In genomic region chr2:12262681-12263436, GRCh38 we compare ENCODE assay signal across 10 cellular contexts.
A peak's percentile ranks its signal among the peaks of the same experiment; 100 is the strongest.
DNase-seq lines count a peak whose midpoint lies in the region; ATAC-seq and TF ChIP-seq lines count a peak whose summit lies in the region.
"Had no signal": no experiment of that assay in that cellular context is flagged by ENCODE, and none has a peak within 500 bp of the region (broad histone marks: within the 10 kb centered on the region; RNA-seq: fewer than 3 reads in every experiment).

No MANE protein-coding gene starts in this region.

- DNase-seq in M059J (ENCODE audit: low read depth) = peak; percentile 68
- peak; percentile 71 to 82 for DNase-seq in cardiac fibroblast (ENCODE audit: low read depth in 2 of 2)
- peak; percentile 41 to 65 (median 60) for DNase-seq in ovary
- no peak for DNase-seq in mesenteric fat pad (ENCODE audit: low spot score)
- DNase-seq in HEK293T (ENCODE audit: extremely low spot score) = no peak
- DNase-seq in D341Med (ENCODE audit: low spot score) = no peak
- DNase-seq: activated naive CD4-positive, alpha-beta T cell treated with anti-CD3 and anti-CD28 coated beads, Interleukin-2, amount 50 U/mL, for 16 hours; trophoblast cell had no signal

- CTCF ChIA-PET in HEK293T (lab: Yijun Ruan, JAX) = interaction anchor here (0.6 kb wide), 1 partner anchor 10 kb away, joined by 3 read pairs; no protein-coding TSS in a partner anchor

- no peaks in the 10 kb centered on the region for H3K36me3 ChIP-seq in ovary

- H3K27me3 ChIP-seq in ovary = no peaks in the 10 kb centered on the region

- H3K4me3 ChIP-seq in cardiac fibroblast (replicated peaks in 1 of 2; ENCODE audit: low read depth in 2 of 2, low read length in 2 of 2) (no peak overlapping the region), ovary (no peak overlapping the region)

- 14 to 18% (median 16%) methylated on average over 2 of the region's 2 CpGs for WGBS in ovary, 3 donors

- TF ChIP-seq CTCF in cardiac fibroblast (IDR thresholded peaks at IDR 0.05; ENCODE audit: low read depth, low read length) (no peak), ovary (IDR thresholded peaks at IDR 0.05) (no peak)

- no peak for TF ChIP-seq POLR2A in ovary (IDR thresholded peaks at IDR 0.05)

- POLR2A ChIA-PET in HEK293T (lab: Yijun Ruan, JAX) = no interaction called here

- peak overlapping the region in 1 of 2 donors; percentile 49 for H3K27ac ChIP-seq in ovary

- H3K9me3 ChIP-seq in ovary = no peaks in the 10 kb centered on the region

- intact Hi-C loops in ovary (cut with DNase I) = no loop called here

- peaks cover 5% of the 10 kb centered on the region for H3K4me1 ChIP-seq in ovary (ENCODE audit: insufficient read depth)

- ATAC-seq in GM21717 (IDR thresholded peaks at IDR 0.05; ENCODE audit: unreplicated experiment) (peak; percentile 52), GM21423 (IDR thresholded peaks at IDR 0.05; ENCODE audit: unreplicated experiment) (no peak)

- TF ChIP-seq EP300 in ovary (IDR thresholded peaks at IDR 0.05) = no peak

TF ChIP-seq in HEK293T, 16 proteins besides CTCF, POLR2A, EP300 and RAD21:
- TF ChIP-seq FOXA1 (IDR thresholded peaks at IDR 0.05) (no peak), ZNF384 (IDR thresholded peaks at IDR 0.05) (no peak), LEF1 (IDR thresholded peaks at IDR 0.05; ENCODE audit: borderline replicate concordance) (no peak), ARNT (IDR thresholded peaks at IDR 0.05) (no peak), FOXK2 (IDR thresholded peaks at IDR 0.05) (no peak)

Comparison
In these comparisons a context has a peak if more than half of its experiments do, and no peak if none do; other contexts are left out.
1. DNase-seq: peak in M059J (single experiment), cardiac fibroblast (2 of 2) and ovary (5 of 5); none in mesenteric fat pad (single experiment), HEK293T (single experiment) and D341Med (single experiment).